In the genomic region with DNA sequence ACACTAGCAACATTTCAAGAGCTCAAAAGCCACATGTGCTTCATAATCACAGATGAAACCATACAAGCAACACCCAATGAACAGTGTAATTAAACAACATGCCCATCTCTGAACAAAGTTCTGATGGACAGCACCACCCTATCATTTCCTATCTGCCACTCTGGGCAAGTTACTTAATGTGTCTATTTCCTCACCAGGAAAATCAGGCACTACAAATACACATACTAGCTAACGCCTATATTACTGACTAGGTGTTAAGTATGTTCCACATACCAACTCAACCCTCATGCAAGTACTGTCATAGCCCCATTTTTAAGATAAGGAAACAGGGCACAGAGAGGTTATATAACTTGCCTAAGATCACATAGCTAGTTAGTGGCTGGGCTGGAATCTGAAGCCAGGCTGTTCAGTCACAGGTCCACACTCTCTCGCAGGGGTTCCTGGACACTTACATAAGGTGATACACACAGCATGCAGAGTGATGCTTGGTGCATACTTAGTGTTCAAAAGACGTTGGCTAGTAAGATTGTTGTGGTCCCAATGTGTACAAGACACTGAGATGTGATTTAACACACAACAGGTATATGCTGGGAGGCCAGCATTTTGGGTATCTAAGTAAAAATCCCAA, we compare ENCODE assay signal across 17 cellular contexts. TPM values are rescaled to one million over a fixed set of nuclear protein-coding genes. Genes with fewer than 3 reads are reported as not detected.
DNase-seq lines count a peak whose midpoint lies in the region; ATAC-seq and TF ChIP-seq lines count a peak whose summit lies in the region.
"Had no signal": no experiment of that assay in that cellular context is flagged by ENCODE, and none has a peak within 500 bp of the region (broad histone marks: within the 10 kb centered on the region; RNA-seq: fewer than 3 reads in every experiment).

No MANE protein-coding gene starts in this region.

- ATAC-seq in IMR-90 (ENCODE audit: low read depth) (no peak), T-cell (replicated peaks in 1 of 4) (no peak)
- ATAC-seq: psoas muscle had no signal

- no peaks in the 10 kb centered on the region for H3K27me3 Mint-ChIP-seq in T-cell
- H3K27me3 Mint-ChIP-seq: activated CD4-positive, alpha-beta T cell treated with anti-CD3 and anti-CD28 coated beads for 36 hours; natural killer cell treated with Interleukin-12 subunit alpha and Interleukin-12 subunit beta and Interleukin-15 and Interleukin-18, amount 100 ng/mL, for 72 hours had no signal

- H3K18ac ChIP-seq in IMR-90 (ENCODE audit: low read depth, low read length), result no peak overlapping the region

- 0 out of 2 replicates have a peak, but pooled peaks cover 9% of the 10 kb centered on the region for H3K9me1 ChIP-seq in IMR-90 (ENCODE audit: insufficient read depth, low read length)

- no TSS peak for BruUV-seq in IMR-90 (replicated peaks; lab: Mats Ljungman, UMichigan)

- H2AK9ac ChIP-seq in IMR-90 (replicated peaks; ENCODE audit: low read depth, low read length, poor library complexity), result no peak overlapping the region

- TF ChIP-seq RAD21 in IMR-90 (IDR thresholded peaks at IDR 0.05; ENCODE audit: low read length), result no peak

- CTCF ChIA-PET in IMR-90 (lab: Yijun Ruan, JAX), result no interaction called here
- CTCF ChIA-PET in T-cell (lab: Charles Lee), result interaction anchor here in 1 of 2 donors (0.6 kb wide), 1 partner anchor 22 kb away, joined by 3 read pairs; no protein-coding TSS in a partner anchor

- H3K36me3 ChIP-seq in BLaER1 (no peaks in the 10 kb centered on the region), IMR-90 (ENCODE audit: control insufficient read depth, insufficient read depth, low read length) (no peaks in the 10 kb centered on the region), neutrophil (no peaks in the 10 kb centered on the region)
- H3K36me3 ChIP-seq: heart left ventricle, SJCRH30 had no signal

- no peak overlapping the region for H4K91ac ChIP-seq in IMR-90 (ENCODE audit: insufficient read depth, low read depth, low read length)

- H3K4me3 ChIP-seq in BLaER1 (no peak overlapping the region), IMR-90 (ENCODE audit: insufficient read depth, low read depth, low read length) (no peak overlapping the region), neutrophil (ENCODE audit: low read depth in 1 of 2, low read length in 1 of 2) (no peak overlapping the region)
- H3K4me3 ChIP-seq: heart left ventricle, psoas muscle, SJCRH30 had no signal

- H2BK5ac ChIP-seq in IMR-90 (ENCODE audit: low read depth, low read length, poor library complexity, severe bottlenecking), result no peak overlapping the region

- H3K4me2 ChIP-seq in BLaER1 (peak overlapping the region; percentile 71), IMR-90 (ENCODE audit: low read depth, low read length) (no peak overlapping the region)

- H3K56ac ChIP-seq in IMR-90 (ENCODE audit: extremely low read depth, insufficient read depth, low read length), result no peak overlapping the region

- peak overlapping the region in 1 of 2 experiments; percentile 59; a peak in 2 of 4 replicates for H4K8ac ChIP-seq in IMR-90 (ENCODE audit: low read depth in 2 of 2, low read length in 2 of 2)

- H3K9me3 ChIP-seq in BLaER1, result no peaks in the 10 kb centered on the region
- no peaks in the 10 kb centered on the region for H3K9me3 ChIP-seq in IMR-90 (ENCODE audit: control insufficient read depth, insufficient read depth, low read length)
- H3K9me3 ChIP-seq in neutrophil, result no peaks in the 10 kb centered on the region
- H3K9me3 ChIP-seq: heart left ventricle, psoas muscle, SJCRH30 had no signal

- H3K27ac ChIP-seq in BLaER1 (no peak overlapping the region), IMR-90 (ENCODE audit: insufficient read depth, low read length) (no peak overlapping the region), neutrophil (peak overlapping the region; percentile 82)
- H3K27ac ChIP-seq: psoas muscle, SJCRH30 had no signal

- H3K27ac Mint-ChIP-seq in T-cell, result peak overlapping the region in 1 of 2 donors; percentile 52
- H3K27ac Mint-ChIP-seq: activated CD4-positive, alpha-beta T cell treated with anti-CD3 and anti-CD28 coated beads for 36 hours had no signal

- TF ChIP-seq CTCF in IMR-90 (conservative IDR thresholded peaks at IDR 0.05; ENCODE audit: low read depth, low read length), result no peak
- TF ChIP-seq CTCF in neutrophil (IDR thresholded peaks at IDR 0.05), result no peak

- no peak overlapping the region for H3K4me3 Mint-ChIP-seq in T-cell
- H3K4me3 Mint-ChIP-seq: activated CD4-positive, alpha-beta T cell treated with anti-CD3 and anti-CD28 coated beads for 36 hours had no signal

- no peak overlapping the region for H3K4ac ChIP-seq in IMR-90 (ENCODE audit: low read depth, low read length)

- H3K4me1 ChIP-seq in BLaER1, result peaks cover 20% of the 10 kb centered on the region
- peaks cover 8% of the 10 kb centered on the region; the same call in 1 of the 2 replicates for H3K4me1 ChIP-seq in IMR-90 (ENCODE audit: control insufficient read depth, insufficient read depth, low read length)
- H3K4me1 ChIP-seq in neutrophil (ENCODE audit: control insufficient read depth in 1 of 2, insufficient read depth in 1 of 2, low read depth in 1 of 2, low read length in 1 of 2), result peaks cover 49 to 73% of the 10 kb centered on the region in 2 experiments
- H3K4me1 ChIP-seq: psoas muscle had no signal

- in situ Hi-C loops in IMR-90 (cut with MboI; ENCODE audit: low sequenced_read_pairs), result no loop called here

- H4K5ac ChIP-seq in IMR-90 (ENCODE audit: low read depth, low read length), result no peak overlapping the region

- no peak overlapping the region for H3K14ac ChIP-seq in IMR-90 (replicated peaks; ENCODE audit: low read depth, low read length)

- no peaks in the 10 kb centered on the region; a peak in 1 of 4 replicates for H3K79me1 ChIP-seq in IMR-90 (ENCODE audit: low read depth in 1 of 2, low read length in 2 of 2)

- DNase-seq in IMR-90, result no peak
- DNase-seq in cerebellum (ENCODE audit: low spot score), result peak; percentile 60
- no peak for DNase-seq in GF-D8 (lab: John Stamatoyannopoulos, UW)
- no peak for DNase-seq in epidermal melanocyte (ENCODE audit: insufficient read length, low spot score)
- no peak for DNase-seq in SW 1271 (lab: John Stamatoyannopoulos, UW)
- no peak for DNase-seq in T-cell
- DNase-seq: activated naive CD4-positive, alpha-beta T cell; kidney; NCI-H1105 treated with DMSO at 0.1 percent for 48 hours; psoas muscle; T-helper 9 cell had no signal

- intact Hi-C loops in IMR-90 (cut with micrococcal nuclease), result no loop called here

- TF ChIP-seq POLR2A in IMR-90 (IDR thresholded peaks at IDR 0.05; ENCODE audit: low read depth, low read length), result no peak

- dilution Hi-C loops in IMR-90 (cut with HindIII; ENCODE audit: low sequenced_read_pairs, unreplicated experiment), result no loop called here

- WGBS in IMR-90 (ENCODE audit: extremely low coverage in 2 of 2, insufficient read length in 1 of 2), 2 experiments, result 84% methylated on average over 2 of the region's 3 CpGs; no CpG with 5 or more reads in 1 of the 2 experiments

- POLR2A ChIA-PET in IMR-90 (lab: Charles Lee; ENCODE audit: unreplicated experiment) (no interaction called here), T-cell (lab: Charles Lee) (interaction anchor here in 1 of 2 donors (0.5 kb wide), 1 partner anchor 206 kb away, joined by 3 read pairs; no protein-coding TSS in a partner anchor)

- H2AFZ ChIP-seq in IMR-90 (replicated peaks; ENCODE audit: low read length, poor library complexity), result peak overlapping the region; percentile 82

- no peaks in the 10 kb centered on the region for H3K9me3 Mint-ChIP-seq in T-cell
- H3K9me3 Mint-ChIP-seq: natural killer cell treated with Interleukin-12 subunit alpha and Interleukin-12 subunit beta and Interleukin-15 and Interleukin-18, amount 100 ng/mL, for 72 hours had no signal

- H3K27me3 ChIP-seq in BLaER1 (no peaks in the 10 kb centered on the region), IMR-90 (ENCODE audit: control insufficient read depth, insufficient read depth, low read length) (peaks cover 2% of the 10 kb centered on the region; the same call in 1 of the 2 replicates), neutrophil (no peaks in the 10 kb centered on the region)
- H3K27me3 ChIP-seq: heart left ventricle had no signal

- H3K9ac ChIP-seq in BLaER1 (no peak overlapping the region), IMR-90 (ENCODE audit: low read depth, low read length) (no peak overlapping the region)

- H2BK15ac ChIP-seq in IMR-90 (ENCODE audit: low read depth, low read length), result no peak overlapping the region

- no peak overlapping the region for H2BK20ac ChIP-seq in IMR-90 (ENCODE audit: low read depth, low read length)

- peaks cover 45 to 77% (median 69%) of the 10 kb centered on the region in 3 donors for H3K4me1 Mint-ChIP-seq in T-cell

- H3K36me3 Mint-ChIP-seq in T-cell, result no peaks in the 10 kb centered on the region
- H3K36me3 Mint-ChIP-seq: natural killer cell treated with Interleukin-12 subunit alpha and Interleukin-12 subunit beta and Interleukin-15 and Interleukin-18, amount 100 ng/mL, for 72 hours had no signal

- no peak overlapping the region for H3K23ac ChIP-seq in IMR-90 (ENCODE audit: low read depth, low read length)

- H2BK120ac ChIP-seq in IMR-90 (ENCODE audit: low read depth, low read length), result no peak overlapping the region

- H4K20me1 ChIP-seq in BLaER1 (no peaks in the 10 kb centered on the region), IMR-90 (ENCODE audit: insufficient read depth, low read length) (no peaks in the 10 kb centered on the region)

- no peak overlapping the region for H2AK5ac ChIP-seq in IMR-90 (ENCODE audit: low read depth, low read length)

TF ChIP-seq in IMR-90, 13 proteins besides CTCF, POLR2A, EP300 and RAD21 (continues in another document):
- TF ChIP-seq MXI1 (IDR thresholded peaks at IDR 0.05; ENCODE audit: borderline replicate concordance, low read depth, low read length), result no peak
- TF ChIP-seq ELK1 (IDR thresholded peaks at IDR 0.05; ENCODE audit: borderline replicate concordance, low read depth, low read length), result no peak

RNA-seq across cellular contexts. Expression of gene CORO2A, which starts 24.2 kb away (rescaled TPM):
- 1.9 and 2.2 TPM in 2 replicates for total RNA-seq in IMR-90 (2012; rRNA removed)
- 1.9 and 2.2 TPM in 2 replicates for polyA plus RNA-seq in IMR-90 (2012; rRNA removed)
- 1.4 and 1.5 TPM in 2 replicates for polyA plus RNA-seq in IMR-90 (2012; cell fraction: cytosol; rRNA removed)
- polyA plus RNA-seq in IMR-90 (2012; cell fraction: nucleus; rRNA removed; ENCODE audit: low replicate concordance), result 1.2 and 1.6 TPM in 2 replicates
- total RNA-seq in cerebellum, result 2.7 TPM
- total RNA-seq in T-cell, result 10 to 100 TPM in 4 of 5 donors, 1 to 10 TPM in 1; 9.1 to 12.4 (median 10.8) TPM

RNA-seq across cellular contexts. Expression of gene TRIM14, which starts 49.2 kb away (rescaled TPM):
- total RNA-seq in IMR-90 (2012; rRNA removed), result 3.0 and 3.1 TPM in 2 replicates
- polyA plus RNA-seq in IMR-90 (2012; rRNA removed), result 8.5 and 8.8 TPM in 2 replicates
- polyA plus RNA-seq in IMR-90 (2012; cell fraction: cytosol; rRNA removed), result 4.9 and 10.8 TPM in 2 replicates
- 9.1 and 11.8 TPM in 2 replicates for polyA plus RNA-seq in IMR-90 (2012; cell fraction: nucleus; rRNA removed; ENCODE audit: low replicate concordance)
- 2.6 TPM for total RNA-seq in cerebellum
- total RNA-seq in T-cell, result 10 to 100 TPM; 75.7 to 98.9 (median 85.3) TPM

Comparison
In these comparisons a context has a peak if more than half of its experiments do, and no peak if none do; other contexts are left out.
1. RNA of gene TRIM14, which starts 49.2 kb away (total RNA-seq): 75.7 to 98.9 TPM in T-cell; 3.0 to 3.1 TPM in IMR-90 and 2.6 TPM in cerebellum (single experiment); every median in the first group is over 10 times any median in the second.